In the genomic region with DNA sequence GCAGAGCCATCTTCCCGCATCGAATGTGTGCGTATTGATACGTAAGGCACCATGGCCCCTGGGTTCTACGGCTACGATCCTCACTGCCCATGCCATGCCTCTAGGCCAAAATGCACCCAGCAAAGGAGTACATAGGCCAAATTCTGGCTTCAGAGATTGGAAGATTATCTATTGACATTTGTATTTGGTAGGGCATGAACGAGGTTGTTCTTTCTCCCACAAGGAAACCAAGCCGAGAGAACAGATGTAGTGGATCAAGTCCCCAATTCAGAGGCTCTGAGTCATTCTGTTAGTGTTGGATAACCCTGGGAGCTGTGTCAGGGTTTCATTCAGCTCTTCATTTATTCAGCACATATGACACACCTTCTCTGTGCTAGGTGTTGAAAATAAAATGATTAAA, we compare ENCODE assay signal across 2 cellular contexts.
TF ChIP-seq lines count a peak whose summit lies in the region.

No MANE protein-coding gene starts in this region.

TF ChIP-seq in IMR-90, 13 proteins besides CTCF, POLR2A, EP300 and RAD21:
- TF ChIP-seq NFE2L2 (IDR thresholded peaks at IDR 0.05; ENCODE audit: low read depth, low read length) (no peak), MAZ (IDR thresholded peaks at IDR 0.05; ENCODE audit: borderline replicate concordance, low read depth, low read length) (no peak), FOS (IDR thresholded peaks at IDR 0.05; ENCODE audit: low read depth, low read length) (peak; percentile 89)

TF ChIP-seq in SK-N-SH treated with all-trans-retinoic acid at 6 μM for 48 hours, 23 proteins besides CTCF, POLR2A, EP300 and RAD21:
- no peak for TF ChIP-seq SNAI2 (CRISPR knock-in tag; IDR thresholded peaks at IDR 0.05)
- no peak for TF ChIP-seq TCF4 (CRISPR knock-in tag; IDR thresholded peaks at IDR 0.05; ENCODE audit: borderline replicate concordance)
